ENCODE assay signal across 34 cellular contexts in the genomic region with DNA sequence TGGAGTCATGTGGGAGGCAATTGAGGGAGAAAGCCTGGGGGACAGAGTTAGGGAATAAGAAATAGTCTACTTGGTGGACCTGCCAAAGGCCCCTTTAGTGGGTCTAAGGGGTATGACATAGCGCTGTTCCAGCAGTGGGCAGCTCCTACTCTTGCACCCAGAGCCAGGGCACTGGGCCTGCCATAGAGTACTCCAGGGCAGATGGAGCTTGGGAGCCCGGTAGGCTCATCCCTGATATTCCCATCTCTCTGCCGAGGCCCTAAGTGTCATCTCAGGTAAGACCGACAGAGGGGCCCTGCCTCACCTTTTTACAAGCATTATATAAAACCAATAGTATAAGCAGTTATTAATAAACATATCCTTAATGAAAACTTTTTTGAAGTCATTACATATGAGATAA.
"Had no signal": no experiment of that assay in that cellular context is flagged by ENCODE, and none has a peak within 500 bp of the region (broad histone marks: within the 10 kb centered on the region; RNA-seq: fewer than 3 reads in every experiment).

No MANE protein-coding gene starts in this region.

- H3K27me3 ChIP-seq: MG63 had no signal

- DNase-seq: Karpas-422, Kasumi-1, MG63, MM.1S, MV-4-11, NCI-H1048, NCI-H1092, NCI-H1092 treated with DMSO at 0.1 percent for 48 hours, NCI-H1105, NCI-H1105 treated with DMSO at 0.1 percent for 48 hours, NCI-H1417, NCI-H1417 treated with DMSO at 0.1 percent for 48 hours, NCI-H1436, NCI-H1436 treated with DMSO at 0.1 percent for 48 hours, NCI-H146, NCI-H1694, NCI-H1694 treated with DMSO at 0.1 percent for 48 hours, NCI-H187, NCI-H187 treated with DMSO at 0.1 percent for 48 hours, NCI-H1930, NCI-H2029, NCI-H2029 treated with DMSO at 0.1 percent for 48 hours, NCI-H2081, NCI-H2081 treated with DMSO at 0.1 percent for 48 hours, NCI-H2107, NCI-H2171, NCI-H2171 treated with DMSO at 0.1 percent for 48 hours, NCI-H2227 treated with DMSO at 0.1 percent for 48 hours, NCI-H226, NCI-H345, NCI-H446, NCI-H446 treated with DMSO at 0.1 percent for 48 hours, NCI-H510A had no signal

- H3K9ac ChIP-seq: KMS-11 had no signal

- H3K9me3 ChIP-seq: MG63 had no signal

- H3K4me2 ChIP-seq: KMS-11 had no signal

- H3K27ac ChIP-seq: KMS-11 had no signal

- H3K4me3 ChIP-seq: MG63 had no signal
